10 cellular contexts compared by ENCODE assay signal in genomic region chr1:211648980-211649934, GRCh38. TPM values are rescaled to one million over a fixed set of nuclear protein-coding genes. Genes with fewer than 3 reads are reported as not detected.
DNase-seq lines count a peak whose midpoint lies in the region; ATAC-seq and TF ChIP-seq lines count a peak whose summit lies in the region.
"Had no signal": no experiment of that assay in that cellular context is flagged by ENCODE, and none has a peak within 500 bp of the region (broad histone marks: within the 10 kb centered on the region; RNA-seq: fewer than 3 reads in every experiment).

No MANE protein-coding gene starts in this region.

- H3K36me3 Mint-ChIP-seq in activated CD4-positive, alpha-beta T cell treated with anti-CD3 and anti-CD28 coated beads, Interleukin-2, amount 10 ng/mL, durations not matched to agents 24 days and 14 days (ENCODE audit: low read depth) = no peaks in the 10 kb centered on the region
- H3K36me3 Mint-ChIP-seq in chondrocyte (ENCODE audit: low read depth) = no peaks in the 10 kb centered on the region
- H3K36me3 Mint-ChIP-seq: immature natural killer cell had no signal

- no peak for TF ChIP-seq EP300 in ovary (IDR thresholded peaks at IDR 0.05)

- DNase-seq in activated CD4-positive, alpha-beta T cell treated with anti-CD3 and anti-CD28 coated beads, Interleukin-2, amount 10 ng/mL, durations not matched to agents 24 days and 14 days = peak; percentile 76
- no peak for DNase-seq in activated CD4-positive, alpha-beta T cell treated with anti-CD3 and anti-CD28 coated beads, Interleukin-2, amount 50 U/mL, for 48 hours
- peak; percentile 52 for DNase-seq in NCI-H1694 treated with DMSO at 0.1 percent for 48 hours (lab: John Stamatoyannopoulos, UW)
- peak; percentile 40 for DNase-seq in chondrocyte (ENCODE audit: low spot score)
- DNase-seq in ovary = peak in 4 of 5 donors; percentile 1 to 71 (median 55)
- no peak for DNase-seq in NCI-H187 treated with DMSO at 0.1 percent for 48 hours (lab: John Stamatoyannopoulos, UW)
- no peak for DNase-seq in HEK293T (ENCODE audit: extremely low spot score)

- CTCF ChIA-PET in HEK293T (lab: Yijun Ruan, JAX) = no interaction called here

- no peaks in the 10 kb centered on the region for H3K9me3 ChIP-seq in ovary

- intact Hi-C loops in activated CD4-positive, alpha-beta T cell treated with anti-CD3 and anti-CD28 coated beads, Interleukin-2, amount 10 ng/mL, durations not matched to agents 24 days and 14 days (cut with micrococcal nuclease) = no loop called here
- intact Hi-C loops in ovary (cut with DNase I) = loop anchor here in 1 of 4 donors (5.0 kb wide), 1 partner anchor 72 kb away; the partner anchor contains the start of gene SLC30A1

- POLR2A ChIA-PET in HEK293T (lab: Yijun Ruan, JAX) = no interaction called here

- H3K4me1 ChIP-seq in ovary (ENCODE audit: insufficient read depth) = no peaks in the 10 kb centered on the region

- H3K4me3 Mint-ChIP-seq in activated CD4-positive, alpha-beta T cell treated with anti-CD3 and anti-CD28 coated beads, Interleukin-2, amount 10 ng/mL, durations not matched to agents 24 days and 14 days = no peak overlapping the region
- H3K4me3 Mint-ChIP-seq in chondrocyte (ENCODE audit: unreplicated experiment) = no peak overlapping the region
- H3K4me3 Mint-ChIP-seq: immature natural killer cell had no signal

- H3K27ac Mint-ChIP-seq in activated CD4-positive, alpha-beta T cell treated with anti-CD3 and anti-CD28 coated beads, Interleukin-2, amount 10 ng/mL, durations not matched to agents 24 days and 14 days = no peak overlapping the region
- no peak overlapping the region for H3K27ac Mint-ChIP-seq in chondrocyte (ENCODE audit: unreplicated experiment)
- H3K27ac Mint-ChIP-seq: immature natural killer cell had no signal

- no peak for ATAC-seq in HG03439 (IDR thresholded peaks at IDR 0.05; ENCODE audit: unreplicated experiment)

- no peak for TF ChIP-seq POLR2A in ovary (IDR thresholded peaks at IDR 0.05)

- 56 to 62% (median 58%) methylated on average over 9 of the region's 9 CpGs for WGBS in ovary, 3 donors

- H3K4me3 ChIP-seq in ovary = no peak overlapping the region

- H3K27me3 Mint-ChIP-seq in activated CD4-positive, alpha-beta T cell treated with anti-CD3 and anti-CD28 coated beads, Interleukin-2, amount 10 ng/mL, durations not matched to agents 24 days and 14 days = peaks cover 19% of the 10 kb centered on the region
- H3K27me3 Mint-ChIP-seq in chondrocyte (ENCODE audit: low read depth) = no peaks in the 10 kb centered on the region

- TF ChIP-seq CTCF in chondrocyte (IDR thresholded peaks at IDR 0.05) (no peak), ovary (IDR thresholded peaks at IDR 0.05) (peak in 2 of 3 donors; percentile 41 to 50)

- H3K4me1 Mint-ChIP-seq in activated CD4-positive, alpha-beta T cell treated with anti-CD3 and anti-CD28 coated beads, Interleukin-2, amount 10 ng/mL, durations not matched to agents 24 days and 14 days = peaks cover 3% of the 10 kb centered on the region
- peaks cover 36% of the 10 kb centered on the region for H3K4me1 Mint-ChIP-seq in chondrocyte (ENCODE audit: low read depth)
- H3K4me1 Mint-ChIP-seq: immature natural killer cell had no signal

- H3K9me3 Mint-ChIP-seq in activated CD4-positive, alpha-beta T cell treated with anti-CD3 and anti-CD28 coated beads, Interleukin-2, amount 10 ng/mL, durations not matched to agents 24 days and 14 days = no peaks in the 10 kb centered on the region
- no peaks in the 10 kb centered on the region for H3K9me3 Mint-ChIP-seq in chondrocyte (ENCODE audit: low read depth)
- H3K9me3 Mint-ChIP-seq: immature natural killer cell had no signal

- no peak overlapping the region for H3K27ac ChIP-seq in ovary
- H3K27ac ChIP-seq: VCaP had no signal

- H3K27me3 ChIP-seq in ovary = no peaks in the 10 kb centered on the region

- no peaks in the 10 kb centered on the region for H3K36me3 ChIP-seq in ovary

TF ChIP-seq in HEK293T, 16 proteins besides CTCF, POLR2A, EP300 and RAD21:
- no peak for TF ChIP-seq NFRKB (IDR thresholded peaks at IDR 0.05)
- no peak for TF ChIP-seq FOXK2 (IDR thresholded peaks at IDR 0.05)
- no peak for TF ChIP-seq PKNOX1 (IDR thresholded peaks at IDR 0.05)
- no peak for TF ChIP-seq HDGF (IDR thresholded peaks at IDR 0.05; ENCODE audit: borderline replicate concordance)
- TF ChIP-seq ELF4 (IDR thresholded peaks at IDR 0.05) = no peak
- TF ChIP-seq FOXM1 (IDR thresholded peaks at IDR 0.05; ENCODE audit: borderline replicate concordance) = no peak
- no peak for TF ChIP-seq CTBP1 (IDR thresholded peaks at IDR 0.05; ENCODE audit: borderline replicate concordance)
- no peak for TF ChIP-seq SP1 (IDR thresholded peaks at IDR 0.05)
- TF ChIP-seq LEF1 (IDR thresholded peaks at IDR 0.05; ENCODE audit: borderline replicate concordance) = no peak
- TF ChIP-seq ZNF384 (IDR thresholded peaks at IDR 0.05) = no peak
- no peak for TF ChIP-seq TARDBP (IDR thresholded peaks at IDR 0.05)

RNA-seq across cellular contexts. Expression of gene NEK2, which starts 26.2 kb away (rescaled TPM):
- total RNA-seq in activated CD4-positive, alpha-beta T cell treated with anti-CD3 and anti-CD28 coated beads, Interleukin-2, amount 10 ng/mL, durations not matched to agents 24 days and 14 days = 18.0 and 18.2 TPM in 2 replicates
- total RNA-seq in chondrocyte = 2.3 to 4.1 TPM (median 3.2 TPM) in 3 replicates
- total RNA-seq in ovary = 1 to 10 TPM in 1 of 7 donors, under 1 TPM in 2, not detected in 4; 0.20 to 1.8 (median 0.40) TPM
- under 1 TPM; 0.25 to 0.37 TPM for polyA plus RNA-seq in ovary

Comparison
In these comparisons a context has a peak if more than half of its experiments do, and no peak if none do; other contexts are left out.
1. DNase-seq: peak in activated CD4-positive, alpha-beta T cell treated with anti-CD3 and anti-CD28 coated beads, Interleukin-2, amount 10 ng/mL, durations not matched to agents 24 days and 14 days (single experiment), NCI-H1694 treated with DMSO at 0.1 percent for 48 hours (single experiment), chondrocyte (single experiment) and ovary (4 of 5); none in activated CD4-positive, alpha-beta T cell treated with anti-CD3 and anti-CD28 coated beads, Interleukin-2, amount 50 U/mL, for 48 hours (0 of 2), NCI-H187 treated with DMSO at 0.1 percent for 48 hours (single experiment) and HEK293T (single experiment).